8 cellular contexts compared by ENCODE assay signal in genomic region chr5:6377121-6377520, GRCh38. TPM values are rescaled to one million over a fixed set of nuclear protein-coding genes. Genes with fewer than 3 reads are reported as not detected.
A peak's percentile ranks its signal among the peaks of the same experiment; 100 is the strongest.
DNase-seq lines count a peak whose midpoint lies in the region; ATAC-seq and TF ChIP-seq lines count a peak whose summit lies in the region.

No MANE protein-coding gene starts in this region.

- H3K9me3 Mint-ChIP-seq in activated T-helper 1 cell treated with anti-CD3 and anti-CD28 coated beads, Interleukin-12 subunit alpha, Interleukin-12 subunit beta, Interleukin-2, Interleukin-4 antibody, amounts not matched to agents 30 ng/mL and 10 ng/mL and 1 ng/mL, durations not matched to agents 14 hours and 24 hours and 36 hours, result no peaks in the 10 kb centered on the region
- no peaks in the 10 kb centered on the region for H3K9me3 Mint-ChIP-seq in immature natural killer cell
- H3K9me3 Mint-ChIP-seq in stimulated activated memory B cell treated with anti-CD40 and anti-IgM and Interleukin-4, amounts not matched to agents 10 μg/mL and 1 μg/mL and 100 μg/mL, for 72 hours, result no peaks in the 10 kb centered on the region

- H3K4me3 Mint-ChIP-seq in activated T-helper 1 cell treated with anti-CD3 and anti-CD28 coated beads, Interleukin-12 subunit alpha, Interleukin-12 subunit beta, Interleukin-2, Interleukin-4 antibody, amounts not matched to agents 30 ng/mL and 10 ng/mL and 1 ng/mL, durations not matched to agents 14 hours and 24 hours and 36 hours, result peak overlapping the region; percentile 95
- peak overlapping the region; percentile 92 to 99 (median 98) for H3K4me3 Mint-ChIP-seq in immature natural killer cell
- peak overlapping the region; percentile 85 for H3K4me3 Mint-ChIP-seq in stimulated activated memory B cell treated with anti-CD40 and anti-IgM and Interleukin-4, amounts not matched to agents 10 μg/mL and 1 μg/mL and 100 μg/mL, for 72 hours

- TF ChIP-seq CTCF in HL-60 (IDR thresholded peaks at IDR 0.05; ENCODE audit: insufficient read depth, low read length), result no peak

- DNase-seq in HL-60 (ENCODE audit: low read depth in 1 of 2, low spot score in 1 of 2) (no peak), immature natural killer cell (no peak), NCI-H748 treated with DMSO at 0.1 percent for 48 hours (lab: John Stamatoyannopoulos, UW) (no peak), NCI-H2227 (lab: John Stamatoyannopoulos, UW; ENCODE audit: unreplicated experiment) (no peak)
- DNase-seq in activated T-helper 1 cell treated with anti-CD3 and anti-CD28 coated beads, Interleukin-12 subunit alpha, Interleukin-12 subunit beta, Interleukin-2, Interleukin-4 antibody, amounts not matched to agents 30 ng/mL and 10 ng/mL and 1 ng/mL, durations not matched to agents 14 hours and 24 hours and 36 hours (ENCODE audit: low spot score), result no peak

- no peaks in the 10 kb centered on the region for H3K27me3 ChIP-seq in HL-60 (ENCODE audit: insufficient read depth, poor library complexity, severe bottlenecking)

- peaks cover 55% of the 10 kb centered on the region for H3K36me3 Mint-ChIP-seq in activated T-helper 1 cell treated with anti-CD3 and anti-CD28 coated beads, Interleukin-12 subunit alpha, Interleukin-12 subunit beta, Interleukin-2, Interleukin-4 antibody, amounts not matched to agents 30 ng/mL and 10 ng/mL and 1 ng/mL, durations not matched to agents 14 hours and 24 hours and 36 hours (ENCODE audit: low read depth)
- peaks cover 20 to 32% (median 26%) of the 10 kb centered on the region in 3 donors for H3K36me3 Mint-ChIP-seq in immature natural killer cell
- H3K36me3 Mint-ChIP-seq in stimulated activated memory B cell treated with anti-CD40 and anti-IgM and Interleukin-4, amounts not matched to agents 10 μg/mL and 1 μg/mL and 100 μg/mL, for 72 hours, result peaks cover 48% of the 10 kb centered on the region

- H3K27ac ChIP-seq in HL-60 (replicated peaks), result peak overlapping the region; percentile 88; the same call in 1 of the 2 replicates

- H3K27me3 Mint-ChIP-seq in activated T-helper 1 cell treated with anti-CD3 and anti-CD28 coated beads, Interleukin-12 subunit alpha, Interleukin-12 subunit beta, Interleukin-2, Interleukin-4 antibody, amounts not matched to agents 30 ng/mL and 10 ng/mL and 1 ng/mL, durations not matched to agents 14 hours and 24 hours and 36 hours (ENCODE audit: insufficient read depth), result no peaks in the 10 kb centered on the region
- peaks cover 0 to 6% (median 1%) of the 10 kb centered on the region in 3 donors for H3K27me3 Mint-ChIP-seq in immature natural killer cell (ENCODE audit: low read depth in 3 of 3)
- no peaks in the 10 kb centered on the region for H3K27me3 Mint-ChIP-seq in stimulated activated memory B cell treated with anti-CD40 and anti-IgM and Interleukin-4, amounts not matched to agents 10 μg/mL and 1 μg/mL and 100 μg/mL, for 72 hours

- ATAC-seq in stimulated activated memory B cell treated with anti-CD40 and anti-IgM and Interleukin-4, amounts not matched to agents 10 μg/mL and 1 μg/mL and 100 μg/mL, for 72 hours, result no peak
- ATAC-seq in GM21717 (IDR thresholded peaks at IDR 0.05; ENCODE audit: unreplicated experiment), result no peak
- no peak for ATAC-seq in HG02610 (IDR thresholded peaks at IDR 0.05; ENCODE audit: unreplicated experiment)

- H3K27ac Mint-ChIP-seq in activated T-helper 1 cell treated with anti-CD3 and anti-CD28 coated beads, Interleukin-12 subunit alpha, Interleukin-12 subunit beta, Interleukin-2, Interleukin-4 antibody, amounts not matched to agents 30 ng/mL and 10 ng/mL and 1 ng/mL, durations not matched to agents 14 hours and 24 hours and 36 hours, result peak overlapping the region; percentile 97
- peak overlapping the region; percentile 92 to 96 (median 95) for H3K27ac Mint-ChIP-seq in immature natural killer cell
- H3K27ac Mint-ChIP-seq in stimulated activated memory B cell treated with anti-CD40 and anti-IgM and Interleukin-4, amounts not matched to agents 10 μg/mL and 1 μg/mL and 100 μg/mL, for 72 hours, result peak overlapping the region; percentile 90

- peak overlapping the region; percentile 88 for H3K4me3 ChIP-seq in HL-60 (replicated peaks; ENCODE audit: insufficient read depth, low read length)

- H3K4me1 Mint-ChIP-seq in activated T-helper 1 cell treated with anti-CD3 and anti-CD28 coated beads, Interleukin-12 subunit alpha, Interleukin-12 subunit beta, Interleukin-2, Interleukin-4 antibody, amounts not matched to agents 30 ng/mL and 10 ng/mL and 1 ng/mL, durations not matched to agents 14 hours and 24 hours and 36 hours (ENCODE audit: low read depth), result peaks cover 57% of the 10 kb centered on the region
- H3K4me1 Mint-ChIP-seq in immature natural killer cell, result peaks cover 52 to 72% of the 10 kb centered on the region in 2 donors
- peaks cover 49% of the 10 kb centered on the region for H3K4me1 Mint-ChIP-seq in stimulated activated memory B cell treated with anti-CD40 and anti-IgM and Interleukin-4, amounts not matched to agents 10 μg/mL and 1 μg/mL and 100 μg/mL, for 72 hours

- intact Hi-C loops in activated T-helper 1 cell treated with anti-CD3 and anti-CD28 coated beads, Interleukin-12 subunit alpha, Interleukin-12 subunit beta, Interleukin-2, Interleukin-4 antibody, amounts not matched to agents 30 ng/mL and 10 ng/mL and 1 ng/mL, durations not matched to agents 14 hours and 24 hours and 36 hours (cut with micrococcal nuclease), result loop anchor here (5.0 kb wide), 5 partner anchors 105 to 1490 kb away; partner anchors contain the start of genes FASTKD3 and MTRR

RNA-seq across cellular contexts. Expression of gene MED10, which starts 1.2 kb away (rescaled TPM):
- 60.2 and 67.1 TPM in 2 replicates for total RNA-seq in activated T-helper 1 cell treated with anti-CD3 and anti-CD28 coated beads, Interleukin-12 subunit alpha, Interleukin-12 subunit beta, Interleukin-2, Interleukin-4 antibody, amounts not matched to agents 30 ng/mL and 10 ng/mL and 1 ng/mL, durations not matched to agents 14 hours and 24 hours and 36 hours
- 100 to 1,000 TPM; 115 to 161 (median 116) TPM for polyA plus RNA-seq in immature natural killer cell
